Comparison of ENCODE assay signal across 13 cellular contexts in the genomic region with DNA sequence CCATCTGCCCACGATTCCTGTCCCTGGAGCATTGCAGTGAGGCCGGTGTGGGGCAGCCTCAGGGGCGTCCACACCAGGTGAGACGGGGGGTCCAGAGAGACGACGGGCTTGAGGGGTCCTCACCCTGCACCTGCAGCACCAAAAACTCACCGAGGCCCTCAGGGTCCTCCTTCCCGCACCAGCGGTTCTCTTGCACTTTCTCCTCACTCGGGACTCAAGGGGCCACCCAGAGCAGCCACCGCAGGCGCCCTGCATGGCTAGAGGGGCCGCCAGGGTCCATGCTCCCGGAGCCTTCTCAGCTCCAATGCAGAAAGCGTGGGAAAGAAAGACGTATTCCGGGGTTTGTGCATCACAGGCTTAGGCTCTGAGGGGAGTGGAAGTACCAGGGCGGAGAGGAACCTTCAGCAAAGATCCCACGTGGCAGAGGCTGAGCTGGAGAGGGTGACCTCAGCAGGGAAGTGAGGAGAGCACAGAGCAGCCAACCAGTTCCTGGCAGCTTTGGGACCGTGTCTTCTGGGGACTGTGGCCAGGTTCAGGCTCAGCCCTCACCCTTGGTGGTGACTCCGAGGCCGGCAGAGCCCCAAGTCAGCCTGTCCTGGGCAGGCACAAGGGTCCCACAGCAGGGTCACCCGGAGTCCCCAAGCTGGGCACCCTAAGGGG. TPM values are rescaled to one million over a fixed set of nuclear protein-coding genes. Genes with fewer than 3 reads are reported as not detected.
DNase-seq lines count a peak whose midpoint lies in the region; ATAC-seq lines count a peak whose summit lies in the region.
"Had no signal": no experiment of that assay in that cellular context is flagged by ENCODE, and none has a peak within 500 bp of the region (broad histone marks: within the 10 kb centered on the region; RNA-seq: fewer than 3 reads in every experiment).

No MANE protein-coding gene starts in this region.

- intact Hi-C loops in Right ventricle myocardium superior (cut with DNase I): no loop called here

- DNase-seq in Daoy (ENCODE audit: low read depth) (peak; percentile 50), RPMI7951 (ENCODE audit: low read depth) (peak; percentile 84), Right ventricle myocardium superior (peak; percentile 53), Kasumi-1 (lab: John Stamatoyannopoulos, UW) (no peak), foreskin melanocyte (no peak)
- no peak for DNase-seq in stimulated activated CD4-positive, alpha-beta T cell treated with anti-CD3 and anti-CD28 coated beads, Interleukin-1b, Interleukin-23, amount 100 ng/mL, for 48 hours
- DNase-seq: activated naive CD4-positive, alpha-beta T cell treated with anti-CD3 and anti-CD28 coated beads for 36 hours; glutamatergic neuron; mesendoderm; NCI-H510A; SJCRH30 had no signal

- peak overlapping the region in 19 of 21 experiments; percentile 18 to 85 (median 71) for H3K27ac ChIP-seq in skin epidermis
- H3K27ac ChIP-seq: SJCRH30 had no signal

- ATAC-seq in Right ventricle myocardium superior (ENCODE audit: poor library complexity) (peak; percentile 56), HG03025 (IDR thresholded peaks at IDR 0.05; ENCODE audit: low FRiP score, unreplicated experiment) (no peak)

- H3K4me3 ChIP-seq in skin epidermis: no peak overlapping the region
- H3K4me3 ChIP-seq: SJCRH30 had no signal

RNA-seq across cellular contexts. Expression of a gene that starts 19.5 kb away (rescaled TPM):
- total RNA-seq in Daoy (2014; rRNA removed; shearing (Covaris generic)): 456 and 480 TPM in 2 replicates
- total RNA-seq in RPMI7951 (2014; rRNA removed; shearing (Covaris generic)): 680 and 1,049 TPM in 2 replicates
- total RNA-seq in Right ventricle myocardium superior: 191 TPM

Comparison
In these comparisons a context has a peak if more than half of its experiments do, and no peak if none do; other contexts are left out.
1. DNase-seq: peak in Daoy (single experiment), RPMI7951 (single experiment) and Right ventricle myocardium superior (single experiment); none in Kasumi-1 (0 of 2), stimulated activated CD4-positive, alpha-beta T cell treated with anti-CD3 and anti-CD28 coated beads, Interleukin-1b, Interleukin-23, amount 100 ng/mL, for 48 hours (single experiment) and foreskin melanocyte (single experiment).